14 cellular contexts compared by ENCODE assay signal in genomic region chr1:199449221-199449620, GRCh38.
"Had no signal": no experiment of that assay in that cellular context is flagged by ENCODE, and none has a peak within 500 bp of the region (broad histone marks: within the 10 kb centered on the region; RNA-seq: fewer than 3 reads in every experiment).

No MANE protein-coding gene starts in this region.

- ATAC-seq: activated CD8-positive, alpha-beta memory T cell treated with anti-CD3 and anti-CD28 coated beads, Interleukin-2, amount 10 ng/mL, durations not matched to agents 7 days and 5 days; activated T-cell treated with anti-CD3 and anti-CD28 coated beads, Interleukin-2, amount 50 U/mL, for 4 hours; left ventricle myocardium superior; stimulated activated effector memory CD8-positive, alpha-beta T cell treated with anti-CD3 and anti-CD28 coated beads, Interleukin-12 subunit alpha, Interleukin-12 subunit beta, amount 100 ng/mL, for 72 hours had no signal

- H3K9ac ChIP-seq: parathyroid adenoma had no signal

- H3K9me3 ChIP-seq: thoracic aorta had no signal

- DNase-seq: activated CD4-positive, alpha-beta memory T cell treated with anti-CD3 and anti-CD28 coated beads for 36 hours; activated CD8-positive, alpha-beta memory T cell treated with anti-CD3 and anti-CD28 coated beads, Interleukin-2, amount 10 ng/mL, durations not matched to agents 7 days and 5 days; activated effector memory CD4-positive, alpha-beta T cell treated with Interleukin-2 at 50 U/mL for 16 hours; activated naive CD4-positive, alpha-beta T cell treated with anti-CD3 and anti-CD28 coated beads, Interleukin-2, amount 50 U/mL, for 16 hours; activated T-cell treated with anti-CD3 and anti-CD28 coated beads, Interleukin-2, amount 50 U/mL, for 4 hours; amygdala; erythroblast; hippocampal formation; left ventricle myocardium superior; T-helper 1 cell; WERI-Rb-1 had no signal

- H2AFZ ChIP-seq: parathyroid adenoma had no signal

- H3K4me1 ChIP-seq: parathyroid adenoma had no signal

- H3K4me3 ChIP-seq: thoracic aorta had no signal

- H3K27ac ChIP-seq: parathyroid adenoma, thoracic aorta, WERI-Rb-1 had no signal

- H3K36me3 ChIP-seq: thoracic aorta, WERI-Rb-1 had no signal

- H3K79me2 ChIP-seq: parathyroid adenoma had no signal
